In the genomic region with DNA sequence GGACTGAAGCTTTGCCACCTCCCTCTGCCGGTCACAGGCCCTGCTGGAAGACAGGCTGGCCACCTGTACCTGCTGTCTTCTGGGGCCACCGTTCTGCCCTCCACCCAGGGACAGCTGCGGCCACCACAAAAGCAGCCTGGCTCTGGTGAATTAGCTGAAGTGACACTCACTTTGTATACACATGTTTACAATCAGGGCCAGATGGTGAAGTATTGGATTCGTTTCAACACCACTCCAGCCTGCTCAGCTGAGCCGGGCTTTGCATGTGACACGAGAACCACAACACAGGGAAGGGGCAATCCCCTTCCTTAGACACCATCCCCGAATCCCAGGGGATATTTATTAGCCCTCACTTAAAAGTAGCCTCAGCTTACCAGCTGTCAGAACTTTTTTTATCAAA, we compare ENCODE assay signal across 12 cellular contexts.
DNase-seq lines count a peak whose midpoint lies in the region; TF ChIP-seq lines count a peak whose summit lies in the region.
"Had no signal": no experiment of that assay in that cellular context is flagged by ENCODE, and none has a peak within 500 bp of the region (broad histone marks: within the 10 kb centered on the region; RNA-seq: fewer than 3 reads in every experiment).

No MANE protein-coding gene starts in this region.

- peaks cover 12% of the 10 kb centered on the region for H3K4me1 ChIP-seq in CD4-positive, alpha-beta memory T cell (ENCODE audit: insufficient read depth, low read length)
- H3K4me1 ChIP-seq in endodermal cell (ENCODE audit: control insufficient read depth, insufficient read depth, low read length) (no peaks in the 10 kb centered on the region), osteoblast (ENCODE audit: insufficient read depth, low read length) (no peaks in the 10 kb centered on the region)

- no peak overlapping the region for H3K4me3 ChIP-seq in CD4-positive, alpha-beta memory T cell (ENCODE audit: low read length in 2 of 2)
- no peak overlapping the region for H3K4me3 ChIP-seq in endodermal cell (ENCODE audit: low read length)
- H3K4me3 ChIP-seq in osteoblast (ENCODE audit: insufficient read depth, low read length), result no peak overlapping the region
- H3K4me3 ChIP-seq: stomach had no signal

- no peak overlapping the region for H3K9ac ChIP-seq in endodermal cell (ENCODE audit: extremely low read depth, low read length, poor library complexity, severe bottlenecking)

- WGBS in endodermal cell (ENCODE audit: insufficient coverage in 1 of 2, insufficient read length in 1 of 2), 2 experiments, result 80% methylated on average over 7 of the region's 7 CpGs; no CpG with 5 or more reads in 1 of the 2 experiments

- no peaks in the 10 kb centered on the region for H3K36me3 ChIP-seq in CD4-positive, alpha-beta memory T cell (ENCODE audit: insufficient read depth, low read length)
- H3K36me3 ChIP-seq in endodermal cell (ENCODE audit: control insufficient read depth, insufficient read depth, low read length) (no peaks in the 10 kb centered on the region), osteoblast (ENCODE audit: insufficient read depth, low read length) (no peaks in the 10 kb centered on the region)
- H3K36me3 ChIP-seq: stomach had no signal

- no peaks in the 10 kb centered on the region for H4K20me1 ChIP-seq in osteoblast (ENCODE audit: insufficient read depth, low read length)

- H3K9me3 ChIP-seq in CD4-positive, alpha-beta memory T cell (ENCODE audit: control insufficient read depth in 1 of 2, low read length in 2 of 2), result no peaks in the 10 kb centered on the region
- H3K9me3 ChIP-seq in endodermal cell (ENCODE audit: control insufficient read depth, low read length), result no peaks in the 10 kb centered on the region
- no peaks in the 10 kb centered on the region for H3K9me3 ChIP-seq in osteoblast (ENCODE audit: low read depth, low read length)

- H3K27ac ChIP-seq in CD4-positive, alpha-beta memory T cell (ENCODE audit: low read depth, low read length), result no peak overlapping the region
- H3K27ac ChIP-seq in endodermal cell (ENCODE audit: low read depth, low read length) (peak overlapping the region; percentile 53), osteoblast (ENCODE audit: low read depth, low read length) (no peak overlapping the region)
- H3K27ac ChIP-seq: HL-60, stomach had no signal

- TF ChIP-seq CTCF in endodermal cell (conservative IDR thresholded peaks at IDR 0.05) (no peak), osteoblast (IDR thresholded peaks at IDR 0.05; ENCODE audit: extremely low read depth, low read depth, low read length) (no peak)

- H3K4me2 ChIP-seq in osteoblast (ENCODE audit: insufficient read depth, low read length), result no peak overlapping the region

- H3K27me3 Mint-ChIP-seq in CD4-positive, alpha-beta memory T cell, result peaks cover 2 to 8% of the 10 kb centered on the region in 2 donors
- peaks cover 11% of the 10 kb centered on the region for H3K27me3 Mint-ChIP-seq in endodermal cell (ENCODE audit: insufficient read depth)
- peaks cover 10% of the 10 kb centered on the region for H3K27me3 Mint-ChIP-seq in activated T-helper 2 cell treated with anti-CD3 and anti-CD28 coated beads, Interferon-gamma antibody, Interleukin-2, Interleukin-4, amounts not matched to agents 10 μg/mL and 5 μg/mL and 100 μg/mL, durations not matched to agents 14 hours and 24 hours and 36 hours (ENCODE audit: low read depth)

- H3K4me1 Mint-ChIP-seq in CD4-positive, alpha-beta memory T cell, result peaks cover 16 to 49% (median 22%) of the 10 kb centered on the region in 4 donors
- peaks cover 35% of the 10 kb centered on the region for H3K4me1 Mint-ChIP-seq in endodermal cell
- H3K4me1 Mint-ChIP-seq in activated T-helper 2 cell treated with anti-CD3 and anti-CD28 coated beads, Interferon-gamma antibody, Interleukin-2, Interleukin-4, amounts not matched to agents 10 μg/mL and 5 μg/mL and 100 μg/mL, durations not matched to agents 14 hours and 24 hours and 36 hours (ENCODE audit: low read depth), result peaks cover 45% of the 10 kb centered on the region

- H3K36me3 Mint-ChIP-seq in CD4-positive, alpha-beta memory T cell, result no peaks in the 10 kb centered on the region
- H3K36me3 Mint-ChIP-seq in endodermal cell (ENCODE audit: low read depth), result no peaks in the 10 kb centered on the region
- no peaks in the 10 kb centered on the region for H3K36me3 Mint-ChIP-seq in activated T-helper 2 cell treated with anti-CD3 and anti-CD28 coated beads, Interferon-gamma antibody, Interleukin-2, Interleukin-4, amounts not matched to agents 10 μg/mL and 5 μg/mL and 100 μg/mL, durations not matched to agents 14 hours and 24 hours and 36 hours (ENCODE audit: low read depth)

- H3K27ac Mint-ChIP-seq in CD4-positive, alpha-beta memory T cell, result peak overlapping the region in 5 of 7 donors; percentile 12 to 93 (median 70)
- no peak overlapping the region for H3K27ac Mint-ChIP-seq in endodermal cell
- H3K27ac Mint-ChIP-seq in activated T-helper 2 cell treated with anti-CD3 and anti-CD28 coated beads, Interferon-gamma antibody, Interleukin-2, Interleukin-4, amounts not matched to agents 10 μg/mL and 5 μg/mL and 100 μg/mL, durations not matched to agents 14 hours and 24 hours and 36 hours, result no peak overlapping the region
- H3K27ac Mint-ChIP-seq: activated naive CD8-positive, alpha-beta T cell treated with anti-CD3 and anti-CD28 coated beads, Interleukin-2, amount 50 U/mL, for 24 hours had no signal

- peaks cover 0 to 8% (median 1%) of the 10 kb centered on the region in 8 donors for H3K9me3 Mint-ChIP-seq in CD4-positive, alpha-beta memory T cell
- H3K9me3 Mint-ChIP-seq in endodermal cell, result no peaks in the 10 kb centered on the region
- H3K9me3 Mint-ChIP-seq in activated T-helper 2 cell treated with anti-CD3 and anti-CD28 coated beads, Interferon-gamma antibody, Interleukin-2, Interleukin-4, amounts not matched to agents 10 μg/mL and 5 μg/mL and 100 μg/mL, durations not matched to agents 14 hours and 24 hours and 36 hours, result no peaks in the 10 kb centered on the region
- H3K9me3 Mint-ChIP-seq: activated naive CD8-positive, alpha-beta T cell treated with anti-CD3 and anti-CD28 coated beads, Interleukin-2, amount 50 U/mL, for 24 hours had no signal

- POLR2A ChIA-PET in CD4-positive, alpha-beta memory T cell (lab: Charles Lee; ENCODE audit: partially characterized antibody), result interaction anchor here (1.0 kb wide), 1 partner anchor 16 kb away, joined by 3 read pairs; no protein-coding TSS in a partner anchor

- DNase-seq in CD4-positive, alpha-beta memory T cell, result no peak
- DNase-seq in NCI-H1436 (lab: John Stamatoyannopoulos, UW), result peak; percentile 83
- DNase-seq in NCI-H510A treated with DMSO at 0.1 percent for 48 hours (lab: John Stamatoyannopoulos, UW), result peak; percentile 88
- DNase-seq in endodermal cell, result no peak
- no peak for DNase-seq in Kasumi-1 (lab: John Stamatoyannopoulos, UW)
- no peak for DNase-seq in activated T-helper 2 cell treated with anti-CD3 and anti-CD28 coated beads, Interferon-gamma antibody, Interleukin-2, Interleukin-4, amounts not matched to agents 10 μg/mL and 5 μg/mL and 100 μg/mL, durations not matched to agents 14 hours and 24 hours and 36 hours (ENCODE audit: low spot score)
- no peak for DNase-seq in OCI-M1 (lab: John Stamatoyannopoulos, UW)
- no peak for DNase-seq in osteoblast (ENCODE audit: insufficient read length, low spot score, missing footprints)
- DNase-seq: activated naive CD8-positive, alpha-beta T cell treated with anti-CD3 and anti-CD28 coated beads, Interleukin-2, amount 50 U/mL, for 24 hours; cortex of kidney; stomach had no signal

- H3K27me3 ChIP-seq in CD4-positive, alpha-beta memory T cell (ENCODE audit: insufficient read depth, low read length), result no peaks in the 10 kb centered on the region
- no peaks in the 10 kb centered on the region for H3K27me3 ChIP-seq in endodermal cell (ENCODE audit: control insufficient read depth, insufficient read depth, low read length, poor library complexity, severe bottlenecking)
- H3K27me3 ChIP-seq in osteoblast (ENCODE audit: insufficient read depth, low read length), result no peaks in the 10 kb centered on the region

- intact Hi-C loops in CD4-positive, alpha-beta memory T cell (cut with micrococcal nuclease), result no loop called here
- intact Hi-C loops in activated T-helper 2 cell treated with anti-CD3 and anti-CD28 coated beads, Interferon-gamma antibody, Interleukin-2, Interleukin-4, amounts not matched to agents 10 μg/mL and 5 μg/mL and 100 μg/mL, durations not matched to agents 14 hours and 24 hours and 36 hours (cut with micrococcal nuclease), result no loop called here

- H2AFZ ChIP-seq in osteoblast (ENCODE audit: low read length), result no peak overlapping the region

- peak overlapping the region in 1 of 8 donors; percentile 2 for H3K4me3 Mint-ChIP-seq in CD4-positive, alpha-beta memory T cell
- H3K4me3 Mint-ChIP-seq in endodermal cell, result no peak overlapping the region
- no peak overlapping the region for H3K4me3 Mint-ChIP-seq in activated T-helper 2 cell treated with anti-CD3 and anti-CD28 coated beads, Interferon-gamma antibody, Interleukin-2, Interleukin-4, amounts not matched to agents 10 μg/mL and 5 μg/mL and 100 μg/mL, durations not matched to agents 14 hours and 24 hours and 36 hours (ENCODE audit: low read depth)
- H3K4me3 Mint-ChIP-seq: activated naive CD8-positive, alpha-beta T cell treated with anti-CD3 and anti-CD28 coated beads, Interleukin-2, amount 50 U/mL, for 24 hours had no signal

- CTCF ChIA-PET in CD4-positive, alpha-beta memory T cell (lab: Charles Lee; ENCODE audit: partially characterized antibody), result interaction anchor here (6.3 kb wide), 1 partner anchor 14 kb away, joined by 44 read pairs; no protein-coding TSS in a partner anchor

- H3K79me2 ChIP-seq in osteoblast (ENCODE audit: insufficient read depth, low read length), result no peaks in the 10 kb centered on the region

Comparison
In these comparisons a context has a peak if more than half of its experiments do, and no peak if none do; other contexts are left out.
1. DNase-seq: peak in NCI-H1436 (single experiment) and NCI-H510A treated with DMSO at 0.1 percent for 48 hours (single experiment); none in CD4-positive, alpha-beta memory T cell (0 of 5), endodermal cell (single experiment), Kasumi-1 (0 of 2), activated T-helper 2 cell treated with anti-CD3 and anti-CD28 coated beads, Interferon-gamma antibody, Interleukin-2, Interleukin-4, amounts not matched to agents 10 μg/mL and 5 μg/mL and 100 μg/mL, durations not matched to agents 14 hours and 24 hours and 36 hours (single experiment), OCI-M1 (single experiment) and osteoblast (single experiment).
2. H3K27ac Mint-ChIP-seq: peak in CD4-positive, alpha-beta memory T cell (5 of 7); none in endodermal cell (single experiment) and activated T-helper 2 cell treated with anti-CD3 and anti-CD28 coated beads, Interferon-gamma antibody, Interleukin-2, Interleukin-4, amounts not matched to agents 10 μg/mL and 5 μg/mL and 100 μg/mL, durations not matched to agents 14 hours and 24 hours and 36 hours (single experiment).